In genomic region chr19:33025468-33026238, GRCh38 we compare ENCODE assay signal across 1 cellular context. TPM values are rescaled to one million over a fixed set of nuclear protein-coding genes. Genes with fewer than 3 reads are reported as not detected.
"Had no signal": no experiment of that assay in that cellular context is flagged by ENCODE, and none has a peak within 500 bp of the region (broad histone marks: within the 10 kb centered on the region; RNA-seq: fewer than 3 reads in every experiment).

No MANE protein-coding gene starts in this region.

RNA-seq across cellular contexts. Expression of gene RHPN2, which starts 39.0 kb away (rescaled TPM):
- total RNA-seq: T-helper 17 cell had no signal
